14 cellular contexts compared by ENCODE assay signal in genomic region chr7:82506702-82507101, GRCh38.
DNase-seq lines count a peak whose midpoint lies in the region; ATAC-seq and TF ChIP-seq lines count a peak whose summit lies in the region.
"Had no signal": no experiment of that assay in that cellular context is flagged by ENCODE, and none has a peak within 500 bp of the region (broad histone marks: within the 10 kb centered on the region; RNA-seq: fewer than 3 reads in every experiment).

No MANE protein-coding gene starts in this region.

- no peaks in the 10 kb centered on the region for H3K9me2 ChIP-seq in GM23338 (ENCODE audit: insufficient read depth)

- H4K20me1 ChIP-seq in GM23338 (replicated peaks; ENCODE audit: insufficient read depth) = no peaks in the 10 kb centered on the region

- H3K4me3 Mint-ChIP-seq in GM23338 = no peak overlapping the region
- no peak overlapping the region for H3K4me3 Mint-ChIP-seq in stimulated activated effector memory CD8-positive, alpha-beta T cell treated with anti-CD3 and anti-CD28 coated beads, Interleukin-12 subunit alpha, Interleukin-12 subunit beta, amount 100 ng/mL, for 72 hours
- no peak overlapping the region for H3K4me3 Mint-ChIP-seq in activated naive CD8-positive, alpha-beta T cell treated with anti-CD3 and anti-CD28 coated beads for 36 hours
- H3K4me3 Mint-ChIP-seq in CD4-positive, alpha-beta T cell = no peak overlapping the region
- H3K4me3 Mint-ChIP-seq: activated naive CD8-positive, alpha-beta T cell treated with anti-CD3 and anti-CD28 coated beads, Interleukin-2, amount 10 ng/mL, durations not matched to agents 7 days and 5 days; T-helper 2 cell treated with Interferon-gamma antibody and Interleukin-4, amounts not matched to agents 5 μg/mL and 100 μg/mL, for 36 hours had no signal

- no peaks in the 10 kb centered on the region for H3F3A ChIP-seq in GM23338 (replicated peaks; ENCODE audit: low read depth)

- DNase-seq in GM23338 (ENCODE audit: low spot score) = no peak
- DNase-seq in RWPE2 (ENCODE audit: low spot score) = no peak
- DNase-seq in stimulated activated effector memory CD8-positive, alpha-beta T cell treated with anti-CD3 and anti-CD28 coated beads, Interleukin-12 subunit alpha, Interleukin-12 subunit beta, amount 100 ng/mL, for 72 hours (ENCODE audit: low spot score in 2 of 2) = no peak
- DNase-seq in activated naive CD8-positive, alpha-beta T cell treated with anti-CD3 and anti-CD28 coated beads for 36 hours = no peak
- DNase-seq in NOMO-1 (lab: John Stamatoyannopoulos, UW; ENCODE audit: unreplicated experiment in 2 of 2) = no peak
- no peak for DNase-seq in CD4-positive, alpha-beta T cell
- DNase-seq: activated naive CD8-positive, alpha-beta T cell treated with anti-CD3 and anti-CD28 coated beads, Interleukin-2, amount 10 ng/mL, durations not matched to agents 7 days and 5 days; DMS79 treated with DMSO at 0.1 percent for 48 hours; effector CD4-positive, alpha-beta T cell; NCI-H1048; NK-92 treated with Interleukin-12 subunit alpha and Interleukin-12 subunit beta, amount 100 ng/mL, for 24 hours; spleen had no signal

- peak overlapping the region; percentile 79 for H2AFZ ChIP-seq in GM23338

- H3K27me3 ChIP-seq in GM23338 (ENCODE audit: insufficient read depth) (no peaks in the 10 kb centered on the region), RWPE2 (ENCODE audit: insufficient read depth, poor library complexity, severe bottlenecking) (no peaks in the 10 kb centered on the region), gastroesophageal sphincter (peaks cover 6% of the 10 kb centered on the region)
- H3K27me3 ChIP-seq in CD4-positive, alpha-beta T cell (ENCODE audit: control insufficient read depth, insufficient read depth, low read length) = no peaks in the 10 kb centered on the region

- no peaks in the 10 kb centered on the region for H3K27me3 Mint-ChIP-seq in GM23338 (ENCODE audit: insufficient read depth, low read depth, poor library complexity)
- H3K27me3 Mint-ChIP-seq in activated naive CD8-positive, alpha-beta T cell treated with anti-CD3 and anti-CD28 coated beads for 36 hours = peaks cover 9% of the 10 kb centered on the region
- H3K27me3 Mint-ChIP-seq in CD4-positive, alpha-beta T cell = no peaks in the 10 kb centered on the region
- H3K27me3 Mint-ChIP-seq: activated naive CD8-positive, alpha-beta T cell treated with anti-CD3 and anti-CD28 coated beads, Interleukin-2, amount 10 ng/mL, durations not matched to agents 7 days and 5 days had no signal

- no peak overlapping the region for H3K4me2 ChIP-seq in GM23338

- H3K4me1 ChIP-seq in GM23338 (ENCODE audit: insufficient read depth) (peaks cover 6% of the 10 kb centered on the region; the same call in 1 of the 2 replicates), RWPE2 (ENCODE audit: insufficient read depth, poor library complexity, severe bottlenecking) (no peaks in the 10 kb centered on the region), gastroesophageal sphincter (no peaks in the 10 kb centered on the region)
- H3K4me1 ChIP-seq: spleen had no signal

- H3K27ac ChIP-seq in GM23338 (ENCODE audit: low read depth) (no peak overlapping the region), RWPE2 (ENCODE audit: poor library complexity, severe bottlenecking) (no peak overlapping the region), gastroesophageal sphincter (no peak overlapping the region)
- no peak overlapping the region for H3K27ac ChIP-seq in CD4-positive, alpha-beta T cell (ENCODE audit: low read depth, low read length)
- H3K27ac ChIP-seq: spleen had no signal

- no peaks in the 10 kb centered on the region for H3K9me3 ChIP-seq in RWPE2 (ENCODE audit: severe bottlenecking)
- H3K9me3 ChIP-seq in gastroesophageal sphincter = peaks cover 0 to 5% (median 0%) of the 10 kb centered on the region in 3 donors
- no peaks in the 10 kb centered on the region for H3K9me3 ChIP-seq in CD4-positive, alpha-beta T cell (ENCODE audit: control insufficient read depth, low read length)

- no peak for TF ChIP-seq EP300 in gastroesophageal sphincter (IDR thresholded peaks at IDR 0.05)

- H3K4me1 Mint-ChIP-seq in GM23338 = peaks cover 9% of the 10 kb centered on the region
- no peaks in the 10 kb centered on the region for H3K4me1 Mint-ChIP-seq in stimulated activated effector memory CD8-positive, alpha-beta T cell treated with anti-CD3 and anti-CD28 coated beads, Interleukin-12 subunit alpha, Interleukin-12 subunit beta, amount 100 ng/mL, for 72 hours
- H3K4me1 Mint-ChIP-seq in activated naive CD8-positive, alpha-beta T cell treated with anti-CD3 and anti-CD28 coated beads for 36 hours = no peaks in the 10 kb centered on the region
- no peaks in the 10 kb centered on the region for H3K4me1 Mint-ChIP-seq in CD4-positive, alpha-beta T cell (ENCODE audit: low read depth)
- H3K4me1 Mint-ChIP-seq: activated naive CD8-positive, alpha-beta T cell treated with anti-CD3 and anti-CD28 coated beads, Interleukin-2, amount 10 ng/mL, durations not matched to agents 7 days and 5 days had no signal

- CTCF ChIA-PET in CD4-positive, alpha-beta T cell (lab: Charles Lee) = no interaction called here

- intact Hi-C loops in CD4-positive, alpha-beta T cell (cut with DNase I, micrococcal nuclease) = no loop called here

- ATAC-seq in GM23338 (peak; percentile 7; the same call in 2 of the 3 replicates), RWPE2 (ENCODE audit: low read depth) (peak; percentile 40; the same call in 2 of the 3 replicates), gastroesophageal sphincter (peak; percentile 41)
- ATAC-seq in stimulated activated effector memory CD8-positive, alpha-beta T cell treated with anti-CD3 and anti-CD28 coated beads, Interleukin-12 subunit alpha, Interleukin-12 subunit beta, amount 100 ng/mL, for 72 hours = peak; percentile 32
- no peak for ATAC-seq in CD4-positive, alpha-beta T cell (ENCODE audit: poor library complexity)

- no peak for TF ChIP-seq CTCF in GM23338 (conservative IDR thresholded peaks at IDR 0.05; ENCODE audit: low read depth in 2 of 2)
- TF ChIP-seq CTCF in RWPE2 (IDR thresholded peaks at IDR 0.05; ENCODE audit: poor library complexity, severe bottlenecking) = no peak
- TF ChIP-seq CTCF in gastroesophageal sphincter (IDR thresholded peaks at IDR 0.05) = no peak
- no peak for TF ChIP-seq CTCF in CD4-positive, alpha-beta T cell (IDR thresholded peaks at IDR 0.05)

- H3K36me3 ChIP-seq in GM23338 (ENCODE audit: insufficient read depth) = no peaks in the 10 kb centered on the region
- H3K36me3 ChIP-seq in RWPE2 (ENCODE audit: low read depth) = no peaks in the 10 kb centered on the region
- no peaks in the 10 kb centered on the region for H3K36me3 ChIP-seq in gastroesophageal sphincter
- H3K36me3 ChIP-seq: spleen had no signal

- TF ChIP-seq POLR2A in gastroesophageal sphincter (IDR thresholded peaks at IDR 0.05) = no peak

- no peak overlapping the region; the same call in 1 of the 2 replicates for H3K27ac Mint-ChIP-seq in GM23338
- no peak overlapping the region for H3K27ac Mint-ChIP-seq in stimulated activated effector memory CD8-positive, alpha-beta T cell treated with anti-CD3 and anti-CD28 coated beads, Interleukin-12 subunit alpha, Interleukin-12 subunit beta, amount 100 ng/mL, for 72 hours
- H3K27ac Mint-ChIP-seq in activated naive CD8-positive, alpha-beta T cell treated with anti-CD3 and anti-CD28 coated beads for 36 hours = no peak overlapping the region
- no peak overlapping the region for H3K27ac Mint-ChIP-seq in CD4-positive, alpha-beta T cell
- H3K27ac Mint-ChIP-seq: activated naive CD8-positive, alpha-beta T cell treated with anti-CD3 and anti-CD28 coated beads, Interleukin-2, amount 10 ng/mL, durations not matched to agents 7 days and 5 days; T-helper 2 cell treated with Interferon-gamma antibody and Interleukin-4, amounts not matched to agents 5 μg/mL and 100 μg/mL, for 36 hours had no signal

- 29 to 70% methylated on average over 1 to 5 of the region's 15 CpGs for WGBS in gastroesophageal sphincter (ENCODE audit: low coverage in 1 of 2), 2 donors

- H3K36me3 Mint-ChIP-seq in GM23338 (ENCODE audit: low read depth) = peaks cover 17% of the 10 kb centered on the region
- H3K36me3 Mint-ChIP-seq in stimulated activated effector memory CD8-positive, alpha-beta T cell treated with anti-CD3 and anti-CD28 coated beads, Interleukin-12 subunit alpha, Interleukin-12 subunit beta, amount 100 ng/mL, for 72 hours = no peaks in the 10 kb centered on the region
- H3K36me3 Mint-ChIP-seq in activated naive CD8-positive, alpha-beta T cell treated with anti-CD3 and anti-CD28 coated beads for 36 hours = no peaks in the 10 kb centered on the region
- H3K36me3 Mint-ChIP-seq in CD4-positive, alpha-beta T cell (ENCODE audit: low read depth) = no peaks in the 10 kb centered on the region
- H3K36me3 Mint-ChIP-seq: activated naive CD8-positive, alpha-beta T cell treated with anti-CD3 and anti-CD28 coated beads, Interleukin-2, amount 10 ng/mL, durations not matched to agents 7 days and 5 days had no signal

- H3K4me3 ChIP-seq in GM23338 (no peak overlapping the region), RWPE2 (ENCODE audit: severe bottlenecking) (no peak overlapping the region), gastroesophageal sphincter (no peak overlapping the region)
- H3K4me3 ChIP-seq: spleen had no signal

- POLR2A ChIA-PET in CD4-positive, alpha-beta T cell (lab: Charles Lee) = no interaction called here

- no peaks in the 10 kb centered on the region for H3K79me2 ChIP-seq in GM23338 (replicated peaks; ENCODE audit: insufficient read depth)

- peaks cover 12% of the 10 kb centered on the region for H3K9me3 Mint-ChIP-seq in GM23338
- H3K9me3 Mint-ChIP-seq in stimulated activated effector memory CD8-positive, alpha-beta T cell treated with anti-CD3 and anti-CD28 coated beads, Interleukin-12 subunit alpha, Interleukin-12 subunit beta, amount 100 ng/mL, for 72 hours = peaks cover 8% of the 10 kb centered on the region
- peaks cover 3% of the 10 kb centered on the region for H3K9me3 Mint-ChIP-seq in activated naive CD8-positive, alpha-beta T cell treated with anti-CD3 and anti-CD28 coated beads for 36 hours
- H3K9me3 Mint-ChIP-seq in CD4-positive, alpha-beta T cell = peaks cover 10% of the 10 kb centered on the region
- H3K9me3 Mint-ChIP-seq: activated naive CD8-positive, alpha-beta T cell treated with anti-CD3 and anti-CD28 coated beads, Interleukin-2, amount 10 ng/mL, durations not matched to agents 7 days and 5 days had no signal

TF ChIP-seq in GM23338, 12 proteins besides CTCF, POLR2A, EP300 and RAD21 (continues in another document):
- no peak for TF ChIP-seq ETS1 (IDR thresholded peaks at IDR 0.05)
